ENCODE assay signal across 11 cellular contexts in genomic region chr9:121298016-121298538, GRCh38. TPM values are rescaled to one million over a fixed set of nuclear protein-coding genes. Genes with fewer than 3 reads are reported as not detected.
DNase-seq lines count a peak whose midpoint lies in the region; ATAC-seq, FAIRE-seq and TF ChIP-seq lines count a peak whose summit lies in the region.
"Had no signal": no experiment of that assay in that cellular context is flagged by ENCODE, and none has a peak within 500 bp of the region (broad histone marks: within the 10 kb centered on the region; RNA-seq: fewer than 3 reads in every experiment).

No MANE protein-coding gene starts in this region.

- H2AFZ ChIP-seq in ACC112 (ENCODE audit: low read length, unreplicated experiment) = no peak overlapping the region

- no peak overlapping the region for H3K4me3 ChIP-seq in ACC112 (ENCODE audit: low read depth, low read length)
- no peak overlapping the region for H3K4me3 ChIP-seq in adrenal gland
- no peak overlapping the region for H3K4me3 ChIP-seq in kidney (ENCODE audit: low read length in 2 of 2)
- no peak overlapping the region for H3K4me3 ChIP-seq in psoas muscle
- no peak overlapping the region for H3K4me3 ChIP-seq in HAP-1

- H3K9ac ChIP-seq in kidney (ENCODE audit: low read length in 2 of 2) = no peak overlapping the region

- H3K36me3 ChIP-seq in ACC112 (ENCODE audit: insufficient read depth, low read length) = peaks cover 7% of the 10 kb centered on the region; the same call in 1 of the 2 replicates
- peaks cover 0 to 12% of the 10 kb centered on the region in 2 donors for H3K36me3 ChIP-seq in adrenal gland (replicated peaks in 1 of 2)
- peaks cover 9 to 12% of the 10 kb centered on the region in 2 donors for H3K36me3 ChIP-seq in kidney (ENCODE audit: control insufficient read depth in 1 of 2, insufficient read depth in 2 of 2, low read length in 2 of 2)
- H3K36me3 ChIP-seq in psoas muscle (ENCODE audit: insufficient read depth in 1 of 2, low read depth in 1 of 2) = peaks cover 0 to 11% of the 10 kb centered on the region in 2 donors
- H3K36me3 ChIP-seq in HAP-1 (replicated peaks) = no peaks in the 10 kb centered on the region

- H3K79me2 ChIP-seq in ACC112 (ENCODE audit: control insufficient read depth, insufficient read depth, low read length, unreplicated experiment) = peaks cover 10% of the 10 kb centered on the region

- 83 to 87% (median 85%) methylated on average over 7 of the region's 7 CpGs for WGBS in adrenal gland, 4 donors
- 70 to 82% (median 76%) methylated on average over 7 of the region's 7 CpGs for WGBS in psoas muscle, 3 donors

- no peak for TF ChIP-seq CTCF in adrenal gland (IDR thresholded peaks at IDR 0.05)
- no peak for TF ChIP-seq CTCF in kidney (IDR thresholded peaks at IDR 0.05; ENCODE audit: borderline replicate concordance, extremely low read depth, insufficient read depth)
- TF ChIP-seq CTCF in psoas muscle (IDR thresholded peaks at IDR 0.05) = no peak

- intact Hi-C loops in adrenal gland (cut with DNase I) = no loop called here
- intact Hi-C loops in kidney (cut with DNase I) = no loop called here
- intact Hi-C loops in psoas muscle (cut with DNase I) = no loop called here

- H3K27me3 ChIP-seq in ACC112 (ENCODE audit: insufficient read depth, low read length) = no peaks in the 10 kb centered on the region
- no peaks in the 10 kb centered on the region for H3K27me3 ChIP-seq in adrenal gland
- H3K27me3 ChIP-seq in psoas muscle (ENCODE audit: insufficient read depth in 3 of 3, low read length in 2 of 3) = no peaks in the 10 kb centered on the region
- H3K27me3 ChIP-seq in HAP-1 (ENCODE audit: low read depth) = no peaks in the 10 kb centered on the region

- DNase-seq in adrenal gland (peak in 1 of 7 donors; percentile 48), kidney (no peak), psoas muscle (peak in 1 of 2 donors; percentile 44), NCI-H774 (lab: John Stamatoyannopoulos, UW) (no peak), HAP-1 (ENCODE audit: low spot score in 2 of 2) (no peak), NCI-H2171 (lab: John Stamatoyannopoulos, UW) (no peak)
- DNase-seq: activated T-cell treated with anti-CD3 and anti-CD28 coated beads, Interleukin-2, amount 50 U/mL, for 1 hour; glutamatergic neuron had no signal

- TF ChIP-seq POLR2A in adrenal gland (IDR thresholded peaks at IDR 0.05) = no peak

- no peak for ATAC-seq in psoas muscle
- ATAC-seq in SK-N-SH treated with all-trans-retinoic acid at 6 μM for 48 hours = no peak

- in situ Hi-C loops in HAP-1 (cut with MboI; ENCODE audit: low sequenced_read_pairs) = no loop called here

- no peak for FAIRE-seq in kidney (lab: Jason Lieb, UNC)

- H3K9me3 ChIP-seq in adrenal gland (replicated peaks in 1 of 3) (no peaks in the 10 kb centered on the region), kidney (ENCODE audit: control insufficient read depth in 1 of 2, low read length in 2 of 2) (no peaks in the 10 kb centered on the region), psoas muscle (no peaks in the 10 kb centered on the region), HAP-1 (no peaks in the 10 kb centered on the region)

- H3K27ac ChIP-seq in ACC112 (ENCODE audit: low read depth, low read length) = peak overlapping the region; percentile 46
- H3K27ac ChIP-seq in adrenal gland = peak overlapping the region in 3 of 5 donors; percentile 43 to 81 (median 51)
- H3K27ac ChIP-seq in kidney (ENCODE audit: low read depth in 2 of 2, low read length in 2 of 2) = peak overlapping the region; percentile 81 to 87
- H3K27ac ChIP-seq in psoas muscle = peak overlapping the region; percentile 78
- H3K27ac ChIP-seq: RWPE1 had no signal

- peaks cover 35% of the 10 kb centered on the region for H3K4me1 ChIP-seq in ACC112 (ENCODE audit: control insufficient read depth, insufficient read depth, low read length, unreplicated experiment)
- H3K4me1 ChIP-seq in adrenal gland (replicated peaks in 1 of 2) = peaks cover 21 to 72% of the 10 kb centered on the region in 2 donors
- peaks cover 31 to 37% of the 10 kb centered on the region in 2 donors for H3K4me1 ChIP-seq in kidney (ENCODE audit: control insufficient read depth in 1 of 2, insufficient read depth in 1 of 2, low read depth in 1 of 2, low read length in 2 of 2)
- H3K4me1 ChIP-seq in psoas muscle = peaks cover 65% of the 10 kb centered on the region
- no peaks in the 10 kb centered on the region; the same call in 1 of the 2 replicates for H3K4me1 ChIP-seq in HAP-1

TF ChIP-seq in SK-N-SH treated with all-trans-retinoic acid at 6 μM for 48 hours, 23 proteins besides CTCF, POLR2A, EP300 and RAD21:
- no peak for TF ChIP-seq GLIS3 (CRISPR knock-in tag; IDR thresholded peaks at IDR 0.05)
- no peak for TF ChIP-seq SNAI2 (CRISPR knock-in tag; IDR thresholded peaks at IDR 0.05)
- no peak for TF ChIP-seq ISL1 (CRISPR knock-in tag; IDR thresholded peaks at IDR 0.05)
- TF ChIP-seq BACH2 (CRISPR knock-in tag; IDR thresholded peaks at IDR 0.05; ENCODE audit: borderline replicate concordance) = no peak
- no peak for TF ChIP-seq PATZ1 (CRISPR knock-in tag; IDR thresholded peaks at IDR 0.05; ENCODE audit: borderline replicate concordance)
- TF ChIP-seq ZC3H10 (CRISPR knock-in tag; IDR thresholded peaks at IDR 0.05) = no peak
- no peak for TF ChIP-seq ARNTL (CRISPR knock-in tag; IDR thresholded peaks at IDR 0.05; ENCODE audit: borderline replicate concordance, low read depth)
- no peak for TF ChIP-seq RARB (CRISPR knock-in tag; IDR thresholded peaks at IDR 0.05)
- no peak for TF ChIP-seq CSRNP3 (CRISPR knock-in tag; IDR thresholded peaks at IDR 0.05)
- TF ChIP-seq ZNF70 (CRISPR knock-in tag; IDR thresholded peaks at IDR 0.05) = no peak
- TF ChIP-seq ZFP30 (CRISPR knock-in tag; IDR thresholded peaks at IDR 0.05) = no peak
- TF ChIP-seq TCF4 (CRISPR knock-in tag; IDR thresholded peaks at IDR 0.05; ENCODE audit: borderline replicate concordance) = no peak
- no peak for TF ChIP-seq ZNF565 (CRISPR knock-in tag; conservative IDR thresholded peaks at IDR 0.05; ENCODE audit: low read depth)
- no peak for TF ChIP-seq ESRRG (CRISPR knock-in tag; IDR thresholded peaks at IDR 0.05)
- TF ChIP-seq ZNF8 (CRISPR knock-in tag; IDR thresholded peaks at IDR 0.05) = no peak
- TF ChIP-seq ZFP3 (CRISPR knock-in tag; IDR thresholded peaks at IDR 0.05) = no peak

RNA-seq across cellular contexts. Expression of gene GSN, which starts 30.1 kb away (rescaled TPM):
- total RNA-seq in adrenal gland (100 to 1,000 TPM; 152 to 735 (median 374) TPM), kidney (511 TPM), psoas muscle (100 to 1,000 TPM; 140 to 490 (median 211) TPM)
- polyA plus RNA-seq in adrenal gland (100 to 1,000 TPM in 2 of 3 donors, 10 to 100 TPM in 1; 78.5 to 432 (median 180) TPM), kidney (ENCODE audit: insufficient read depth, low read depth, low replicate concordance) (235 TPM), psoas muscle (100 to 1,000 TPM; 199 to 225 (median 208) TPM)
